16 cellular contexts compared by ENCODE assay signal in the genomic region with DNA sequence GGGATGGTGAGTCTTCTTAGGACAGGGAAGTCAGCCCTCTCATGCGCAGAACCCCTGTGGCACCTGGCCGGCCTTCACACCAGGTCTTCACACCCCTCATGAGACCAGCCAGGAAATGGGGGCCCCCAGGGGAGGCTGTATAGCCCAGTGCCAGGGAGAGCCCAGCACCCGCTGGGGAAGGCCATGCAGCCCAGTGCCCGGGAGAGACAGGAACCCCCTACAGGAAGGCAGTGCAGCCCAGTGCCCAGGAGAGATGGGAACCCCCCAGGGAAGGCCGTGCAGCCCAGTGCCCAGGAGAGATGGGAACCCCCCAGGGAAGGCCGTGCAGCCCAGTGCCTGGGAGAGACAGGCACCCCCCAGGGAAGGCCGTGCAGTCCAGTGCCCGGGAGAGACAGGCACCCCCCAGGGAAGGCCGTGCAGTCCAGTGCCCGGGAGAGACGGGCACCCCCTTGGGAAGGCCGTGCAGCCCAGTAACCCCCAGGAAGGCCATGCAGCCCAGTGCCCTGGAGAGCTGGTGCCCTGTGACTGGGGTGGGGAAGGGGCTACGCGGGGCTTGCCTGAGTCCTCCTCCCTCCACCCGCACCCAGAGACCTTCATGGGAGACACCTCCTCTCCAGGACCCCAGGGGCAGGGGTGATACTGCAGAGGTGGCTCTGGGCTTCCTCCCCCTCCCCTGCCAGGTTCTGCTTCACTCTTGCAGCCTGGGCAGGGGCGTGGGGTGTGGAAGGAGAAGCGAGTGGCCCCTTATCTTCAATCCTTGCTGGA.
A peak's percentile ranks its signal among the peaks of the same experiment; 100 is the strongest.
DNase-seq lines count a peak whose midpoint lies in the region; ATAC-seq, FAIRE-seq and TF ChIP-seq lines count a peak whose summit lies in the region.
"Had no signal": no experiment of that assay in that cellular context is flagged by ENCODE, and none has a peak within 500 bp of the region (broad histone marks: within the 10 kb centered on the region; RNA-seq: fewer than 3 reads in every experiment).

No MANE protein-coding gene starts in this region.

- H2AFZ ChIP-seq in astrocyte (ENCODE audit: low read depth, low read length) (no peak overlapping the region), neural progenitor cell (replicated peaks) (no peak overlapping the region)
- H2AFZ ChIP-seq: GM23248 had no signal

- no peak overlapping the region for H3K4me2 ChIP-seq in astrocyte (ENCODE audit: low read length)
- H3K4me2 ChIP-seq in neural progenitor cell: no peak overlapping the region

- peak; percentile 57 for DNase-seq in natural killer cell treated with Interleukin-12 subunit alpha and Interleukin-12 subunit beta and Interleukin-15 and Interleukin-18, amount 100 ng/mL, for 72 hours (ENCODE audit: low spot score)
- DNase-seq in natural killer cell: no peak
- DNase-seq in astrocyte (ENCODE audit: low read depth): no peak
- DNase-seq in neural progenitor cell (ENCODE audit: low spot score): no peak
- DNase-seq in HK-2 (ENCODE audit: unreplicated experiment): no peak
- DNase-seq: C1 segment of cervical spinal cord, DMS 273 treated with DMSO at 0.1 percent for 48 hours, GM23248, MG63, NCI-H1092 treated with DMSO at 0.1 percent for 48 hours, NCI-H1694 treated with DMSO at 0.1 percent for 48 hours, NCI-H748 treated with DMSO at 0.1 percent for 48 hours, PC-3 had no signal

- TF ChIP-seq CTCF in natural killer cell (IDR thresholded peaks at IDR 0.05) (no peak), astrocyte (IDR thresholded peaks at IDR 0.05; ENCODE audit: insufficient read depth, low read depth, low read length) (no peak), neural progenitor cell (IDR thresholded peaks at IDR 0.05) (no peak)

- no peak overlapping the region for H3K4me3 ChIP-seq in astrocyte (ENCODE audit: insufficient read depth, low read depth, low read length)
- H3K4me3 ChIP-seq in neural progenitor cell: no peak overlapping the region
- H3K4me3 ChIP-seq: GM23248, MG63 had no signal

- FAIRE-seq in astrocyte (lab: Jason Lieb, UNC): no peak
- FAIRE-seq: HepG2 had no signal

- H3K27me3 Mint-ChIP-seq in natural killer cell treated with Interleukin-12 subunit alpha and Interleukin-12 subunit beta and Interleukin-15 and Interleukin-18, amount 100 ng/mL, for 72 hours: peaks cover 4 to 9% of the 10 kb centered on the region in 2 donors
- no peaks in the 10 kb centered on the region for H3K27me3 Mint-ChIP-seq in natural killer cell (ENCODE audit: low read depth in 2 of 2)
- H3K27me3 Mint-ChIP-seq in astrocyte (ENCODE audit: low read depth, unreplicated experiment): peaks cover 27% of the 10 kb centered on the region
- H3K27me3 Mint-ChIP-seq in neural progenitor cell (ENCODE audit: insufficient read depth, low read depth): no peaks in the 10 kb centered on the region

- H3K9ac ChIP-seq in astrocyte (ENCODE audit: low read length) (peak overlapping the region; percentile 24), neural progenitor cell (no peak overlapping the region)
- H3K9ac ChIP-seq: GM23248 had no signal

- H3F3A ChIP-seq in neural progenitor cell (ENCODE audit: low read depth): no peaks in the 10 kb centered on the region

- no peaks in the 10 kb centered on the region for H3K79me2 ChIP-seq in astrocyte (ENCODE audit: insufficient read depth, low read length)
- no peaks in the 10 kb centered on the region for H3K79me2 ChIP-seq in neural progenitor cell (ENCODE audit: low read depth)

- H3K9me3 Mint-ChIP-seq in natural killer cell treated with Interleukin-12 subunit alpha and Interleukin-12 subunit beta and Interleukin-15 and Interleukin-18, amount 100 ng/mL, for 72 hours: no peaks in the 10 kb centered on the region
- H3K9me3 Mint-ChIP-seq in natural killer cell (no peaks in the 10 kb centered on the region), astrocyte (ENCODE audit: unreplicated experiment) (no peaks in the 10 kb centered on the region), neural progenitor cell (no peaks in the 10 kb centered on the region)

- H3K27me3 ChIP-seq in astrocyte (ENCODE audit: insufficient read depth, low read length) (no peaks in the 10 kb centered on the region), neural progenitor cell (no peaks in the 10 kb centered on the region)
- H3K27me3 ChIP-seq: MG63 had no signal

- intact Hi-C loops in natural killer cell (cut with micrococcal nuclease): no loop called here

- H3K4me3 Mint-ChIP-seq in natural killer cell treated with Interleukin-12 subunit alpha and Interleukin-12 subunit beta and Interleukin-15 and Interleukin-18, amount 100 ng/mL, for 72 hours: no peak overlapping the region
- no peak overlapping the region for H3K4me3 Mint-ChIP-seq in natural killer cell
- no peak overlapping the region for H3K4me3 Mint-ChIP-seq in astrocyte (ENCODE audit: unreplicated experiment)
- no peak overlapping the region for H3K4me3 Mint-ChIP-seq in neural progenitor cell

- H3K36me3 Mint-ChIP-seq in natural killer cell treated with Interleukin-12 subunit alpha and Interleukin-12 subunit beta and Interleukin-15 and Interleukin-18, amount 100 ng/mL, for 72 hours: no peaks in the 10 kb centered on the region
- H3K36me3 Mint-ChIP-seq in natural killer cell: no peaks in the 10 kb centered on the region
- H3K36me3 Mint-ChIP-seq in astrocyte (ENCODE audit: low read depth, unreplicated experiment): no peaks in the 10 kb centered on the region
- H3K36me3 Mint-ChIP-seq in neural progenitor cell: no peaks in the 10 kb centered on the region

- H3K27ac ChIP-seq in astrocyte (ENCODE audit: low read depth, low read length) (peak overlapping the region; percentile 44), neural progenitor cell (no peak overlapping the region)
- H3K27ac ChIP-seq: GM23248 had no signal

- H3K9me3 ChIP-seq in astrocyte (ENCODE audit: insufficient read depth, low read depth, low read length) (no peaks in the 10 kb centered on the region), neural progenitor cell (ENCODE audit: low read depth) (no peaks in the 10 kb centered on the region)
- H3K9me3 ChIP-seq: MG63 had no signal

- no peak overlapping the region for H3K27ac Mint-ChIP-seq in natural killer cell treated with Interleukin-12 subunit alpha and Interleukin-12 subunit beta and Interleukin-15 and Interleukin-18, amount 100 ng/mL, for 72 hours
- H3K27ac Mint-ChIP-seq in natural killer cell (no peak overlapping the region), astrocyte (ENCODE audit: unreplicated experiment) (no peak overlapping the region), neural progenitor cell (peak overlapping the region; percentile 58)

- H4K20me1 ChIP-seq in astrocyte (ENCODE audit: insufficient read depth, low read length): no peaks in the 10 kb centered on the region
- no peaks in the 10 kb centered on the region for H4K20me1 ChIP-seq in neural progenitor cell (ENCODE audit: low read depth)

- ATAC-seq in natural killer cell treated with Interleukin-12 subunit alpha and Interleukin-12 subunit beta and Interleukin-15 and Interleukin-18, amount 100 ng/mL, for 72 hours: no peak
- ATAC-seq in natural killer cell: no peak
- no peak for ATAC-seq in HG03571 (IDR thresholded peaks at IDR 0.05; ENCODE audit: unreplicated experiment)
- ATAC-seq in GM19324 (IDR thresholded peaks at IDR 0.05; ENCODE audit: low FRiP score, unreplicated experiment): no peak
- ATAC-seq: HepG2, PC-3 had no signal

- H3K4me1 ChIP-seq in astrocyte (ENCODE audit: insufficient read depth, low read length) (peaks cover 36% of the 10 kb centered on the region), neural progenitor cell (peaks cover 9% of the 10 kb centered on the region)

- H3K36me3 ChIP-seq in astrocyte (ENCODE audit: insufficient read depth, low read length) (no peaks in the 10 kb centered on the region), neural progenitor cell (no peaks in the 10 kb centered on the region)
- H3K36me3 ChIP-seq: MG63 had no signal

- peaks cover 0 to 2% of the 10 kb centered on the region in 2 donors for H3K4me1 Mint-ChIP-seq in natural killer cell treated with Interleukin-12 subunit alpha and Interleukin-12 subunit beta and Interleukin-15 and Interleukin-18, amount 100 ng/mL, for 72 hours (ENCODE audit: low read depth in 2 of 2)
- H3K4me1 Mint-ChIP-seq in natural killer cell (no peaks in the 10 kb centered on the region), astrocyte (ENCODE audit: low read depth, unreplicated experiment) (peaks cover 3% of the 10 kb centered on the region), neural progenitor cell (peaks cover 24% of the 10 kb centered on the region)
